Comparison of ENCODE assay signal across 8 cellular contexts in genomic region chr4:112704991-112705845, GRCh38.
DNase-seq lines count a peak whose midpoint lies in the region; ATAC-seq and TF ChIP-seq lines count a peak whose summit lies in the region.

No MANE protein-coding gene starts in this region.

- peaks cover 0 to 7% (median 0%) of the 10 kb centered on the region in 5 experiments for H3K9me3 Mint-ChIP-seq in brain

- in situ Hi-C loops in GM23248 (cut with MboI), result no loop called here

- H3K27ac ChIP-seq in GM23248, result no peak overlapping the region

- H3K9ac ChIP-seq in GM23248 (no peak overlapping the region), iPS-15b (ENCODE audit: low read depth, low read length) (peak overlapping the region; percentile 89)

- no peaks in the 10 kb centered on the region for H3K9me2 ChIP-seq in GM23248 (ENCODE audit: insufficient read depth)

- no peak for TF ChIP-seq CTCF in brain (conservative IDR thresholded peaks at IDR 0.05)

- intact Hi-C loops in sciatic nerve (cut with DNase I), result no loop called here

- H3K36me3 ChIP-seq in GM23248 (ENCODE audit: low read depth) (no peaks in the 10 kb centered on the region), iPS-15b (ENCODE audit: control insufficient read depth, insufficient read depth, low read length) (no peaks in the 10 kb centered on the region)

- peaks cover 21% of the 10 kb centered on the region for H3K27me3 Mint-ChIP-seq in brain

- H3K4me3 ChIP-seq in GM23248 (peak overlapping the region; percentile 59), iPS-15b (ENCODE audit: low read depth, low read length) (peak overlapping the region; percentile 69)

- no peaks in the 10 kb centered on the region for H3F3A ChIP-seq in GM23248 (ENCODE audit: insufficient read depth)

- H2AFZ ChIP-seq in GM23248, result no peak overlapping the region

- peaks cover 23% of the 10 kb centered on the region for H3K4me1 Mint-ChIP-seq in brain

- H3K79me2 ChIP-seq in GM23248 (ENCODE audit: insufficient read depth), result no peaks in the 10 kb centered on the region

- H3K4me3 Mint-ChIP-seq in brain, result peak overlapping the region; percentile 89 to 94 (median 92)

- H4K20me1 ChIP-seq in GM23248 (ENCODE audit: insufficient read depth), result no peaks in the 10 kb centered on the region

- H3K27me3 ChIP-seq in GM23248 (replicated peaks; ENCODE audit: insufficient read depth), result peaks cover 55% of the 10 kb centered on the region
- no peaks in the 10 kb centered on the region for H3K27me3 ChIP-seq in iPS-15b (ENCODE audit: control insufficient read depth, insufficient read depth, low read length)

- H3K27ac Mint-ChIP-seq in brain, result peak overlapping the region; percentile 79 to 94 (median 94)

- H3K9me3 ChIP-seq in GM23248 (ENCODE audit: low read depth) (no peaks in the 10 kb centered on the region), iPS-15b (ENCODE audit: control insufficient read depth, insufficient read depth, low read length) (no peaks in the 10 kb centered on the region)

- H3K36me3 Mint-ChIP-seq in brain, result no peaks in the 10 kb centered on the region

- DNase-seq in EH (ENCODE audit: low read depth), result peak; percentile 77
- DNase-seq in GM23248, result peak; percentile 82
- DNase-seq in NCI-H526 (lab: John Stamatoyannopoulos, UW), result peak; percentile 47 to 76
- DNase-seq in sciatic nerve (ENCODE audit: low spot score), result peak; percentile 67
- DNase-seq in OCI-M2 (lab: John Stamatoyannopoulos, UW; ENCODE audit: unreplicated experiment), result no peak

- 2% methylated on average over 27 to 36 of the region's 43 CpGs for WGBS in GM23248 (ENCODE audit: low coverage in 1 of 2, low lambda C conversion rate in 2 of 2, missing lambda C conversion rate in 2 of 2), 2 experiments

- peak overlapping the region; percentile 34 for H3K4me2 ChIP-seq in GM23248 (ENCODE audit: unreplicated experiment)

- H3K4me1 ChIP-seq in GM23248 (ENCODE audit: insufficient read depth) (no peaks in the 10 kb centered on the region; the same call in 1 of the 2 replicates), iPS-15b (ENCODE audit: control insufficient read depth, insufficient read depth, low read length) (no peaks in the 10 kb centered on the region)

- ATAC-seq in sciatic nerve (peak; percentile 73), GM18873 (IDR thresholded peaks at IDR 0.05; ENCODE audit: low FRiP score, unreplicated experiment) (no peak)
